In the genomic region with DNA sequence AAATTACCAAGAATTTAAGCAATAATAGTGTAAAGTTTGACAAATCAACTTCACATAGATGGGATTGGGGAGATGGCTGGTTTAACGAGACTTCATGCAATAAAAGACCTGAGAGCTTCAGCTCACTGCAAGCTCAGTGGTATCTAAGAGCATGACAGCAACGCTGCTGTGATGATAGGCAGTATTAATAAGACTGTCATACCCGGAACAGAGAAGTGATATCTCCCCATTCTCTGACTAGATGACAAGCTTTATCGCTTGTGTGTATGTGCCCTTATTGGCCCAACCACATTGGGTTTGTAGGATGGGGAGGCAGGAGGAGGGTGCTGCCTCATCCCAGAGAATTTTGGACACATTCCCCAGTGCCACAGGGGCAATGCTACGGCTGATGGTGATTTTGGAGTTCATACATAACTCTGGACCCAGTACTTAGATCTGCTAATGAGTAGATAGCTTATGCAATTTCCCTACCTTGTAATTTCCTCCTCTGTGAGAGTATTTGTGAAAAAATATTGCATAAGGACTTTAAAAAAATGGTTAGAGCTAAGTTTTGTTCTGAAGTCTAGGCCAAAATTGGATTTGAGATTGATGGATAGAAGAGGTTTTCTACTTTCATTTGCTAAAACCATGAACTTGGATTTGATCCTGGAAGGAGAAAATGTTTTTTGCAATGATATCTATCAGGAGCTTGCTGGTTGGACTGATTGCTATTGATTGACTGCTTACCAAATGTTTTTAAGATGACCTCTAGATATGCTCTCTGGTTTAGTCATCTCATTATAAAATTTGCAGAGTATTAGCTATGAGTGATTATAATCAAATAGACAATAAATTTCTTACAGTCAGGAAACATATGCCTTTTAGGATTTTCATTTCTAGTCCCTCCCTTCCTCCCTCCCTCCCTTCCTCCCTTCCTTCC, we compare ENCODE assay signal across 2 cellular contexts.
TF ChIP-seq lines count a peak whose summit lies in the region.

No MANE protein-coding gene starts in this region.

TF ChIP-seq in A549, 52 proteins besides CTCF, POLR2A, EP300 and RAD21:
- TF ChIP-seq HEYL (CRISPR knock-in tag; IDR thresholded peaks at IDR 0.05) (no peak), HOXA7 (CRISPR knock-in tag; IDR thresholded peaks at IDR 0.05) (no peak), HDAC2 (IDR thresholded peaks at IDR 0.05) (no peak), RARB (CRISPR knock-in tag; IDR thresholded peaks at IDR 0.05) (no peak), ELK1 (IDR thresholded peaks at IDR 0.05; ENCODE audit: low read depth, low read length) (no peak), CHD2 (IDR thresholded peaks at IDR 0.05; ENCODE audit: low read length, partially characterized antibody) (no peak), ESRRA (IDR thresholded peaks at IDR 0.05; ENCODE audit: borderline replicate concordance, low read length) (no peak), POLR2AphosphoS2 (conservative IDR thresholded peaks at IDR 0.05; ENCODE audit: low read length) (no peak), E2F6 (IDR thresholded peaks at IDR 0.05; ENCODE audit: borderline replicate concordance, low read depth) (no peak), EHF (CRISPR knock-in tag; IDR thresholded peaks at IDR 0.05) (no peak), HMGXB4 (CRISPR knock-in tag; IDR thresholded peaks at IDR 0.05; ENCODE audit: borderline replicate concordance) (no peak), HOXB13 (CRISPR knock-in tag; IDR thresholded peaks at IDR 0.05; ENCODE audit: low read depth) (no peak), HOXB5 (CRISPR knock-in tag; IDR thresholded peaks at IDR 0.05) (no peak), CHD4 (IDR thresholded peaks at IDR 0.05; ENCODE audit: borderline replicate concordance) (no peak), SMC3 (IDR thresholded peaks at IDR 0.05) (no peak)
- TF ChIP-seq, protein P1, sequence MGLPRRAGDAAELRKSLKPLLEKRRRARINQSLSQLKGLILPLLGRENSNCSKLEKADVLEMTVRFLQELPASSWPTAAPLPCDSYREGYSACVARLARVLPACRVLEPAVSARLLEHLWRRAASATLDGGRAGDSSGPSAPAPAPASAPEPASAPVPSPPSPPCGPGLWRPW (IDR thresholded peaks at IDR 0.05): no peak

TF ChIP-seq in endothelial cell of umbilical vein, 7 proteins besides CTCF, POLR2A, EP300 and RAD21:
- TF ChIP-seq POLR2AphosphoS5 (IDR thresholded peaks at IDR 0.05; ENCODE audit: insufficient read depth, low read depth, low read length) (no peak), JUN (IDR thresholded peaks at IDR 0.05; ENCODE audit: borderline replicate concordance, insufficient read depth, insufficient read length, low read depth) (no peak), MAX (IDR thresholded peaks at IDR 0.05; ENCODE audit: insufficient read depth, insufficient read length) (no peak), FOS (IDR thresholded peaks at IDR 0.05; ENCODE audit: borderline replicate concordance, insufficient read depth, low read length) (peak; percentile 12), GATA2 (IDR thresholded peaks at IDR 0.05; ENCODE audit: insufficient read depth, insufficient read length, low read depth, low read length) (peak; percentile 57)
